22 cellular contexts compared by ENCODE assay signal in genomic region chr3:146164071-146164470, GRCh38. TPM values are rescaled to one million over a fixed set of nuclear protein-coding genes. Genes with fewer than 3 reads are reported as not detected.
DNase-seq lines count a peak whose midpoint lies in the region; ATAC-seq, FAIRE-seq and TF ChIP-seq lines count a peak whose summit lies in the region.
"Had no signal": no experiment of that assay in that cellular context is flagged by ENCODE, and none has a peak within 500 bp of the region (broad histone marks: within the 10 kb centered on the region; RNA-seq: fewer than 3 reads in every experiment).

No MANE protein-coding gene starts in this region.

- no peaks in the 10 kb centered on the region for H3K27me3 ChIP-seq in liver (ENCODE audit: control insufficient read depth in 4 of 4, insufficient read depth in 4 of 4, low read length in 3 of 4)
- no peaks in the 10 kb centered on the region; a peak in 1 of 5 replicates for H3K27me3 ChIP-seq in HepG2 (ENCODE audit: control insufficient read depth in 1 of 2, insufficient read depth in 2 of 2, low read length in 2 of 2)
- H3K27me3 ChIP-seq: BLaER1, MG63, upper lobe of right lung had no signal

- H3K4me2 ChIP-seq in HepG2 (ENCODE audit: low read depth, low read length), result no peak overlapping the region
- H3K4me2 ChIP-seq: BLaER1, neural progenitor cell had no signal

- peaks cover 62% of the 10 kb centered on the region for H3K4me1 Mint-ChIP-seq in chondrocyte (ENCODE audit: low read depth)

- no peak for TF ChIP-seq RAD21 in liver (IDR thresholded peaks at IDR 0.05)
- no peak for TF ChIP-seq RAD21 in HepG2 (CRISPR knock-in tag; IDR thresholded peaks at IDR 0.05)

- TF ChIP-seq CTCF in liver (IDR thresholded peaks at IDR 0.05; ENCODE audit: low read depth, low read length, missing input control), result no peak
- TF ChIP-seq CTCF in HepG2 (CRISPR knock-in tag; IDR thresholded peaks at IDR 0.05), result no peak
- TF ChIP-seq CTCF in chondrocyte (IDR thresholded peaks at IDR 0.05), result no peak

- H2AFZ ChIP-seq in HepG2 (ENCODE audit: low read length), result no peak overlapping the region
- H2AFZ ChIP-seq: neural progenitor cell had no signal

- BruUV-seq in HepG2 (replicated peaks; lab: Mats Ljungman, UMichigan), result no TSS peak

- intact Hi-C loops in HepG2 (cut with micrococcal nuclease; ENCODE audit: unreplicated experiment), result loop anchor here (5.0 kb wide), 1 partner anchor 37 kb away; no protein-coding TSS in a partner anchor
- intact Hi-C loops in Right ventricle myocardium inferior (cut with DNase I), result loop anchor here (5.0 kb wide), 1 partner anchor 92 kb away; no protein-coding TSS in a partner anchor

- peaks cover 2% of the 10 kb centered on the region for H3K36me3 Mint-ChIP-seq in chondrocyte (ENCODE audit: low read depth)
- H3K36me3 Mint-ChIP-seq: activated naive CD8-positive, alpha-beta T cell; brain; neural progenitor cell had no signal

- CTCF ChIA-PET in HepG2 (lab: Yijun Ruan, JAX; ENCODE audit: low intra/inter-chr PET ratio, low total read pairs), result no interaction called here

- H3K36me3 ChIP-seq in liver (ENCODE audit: control insufficient read depth in 4 of 4, insufficient read depth in 3 of 4, low read depth in 1 of 4, low read length in 3 of 4) (no peaks in the 10 kb centered on the region), HepG2 (replicated peaks in 1 of 2; ENCODE audit: control insufficient read depth in 1 of 2, insufficient read depth in 2 of 2, low read length in 2 of 2) (no peaks in the 10 kb centered on the region; a peak in 1 of 5 replicates)
- H3K36me3 ChIP-seq: BLaER1, heart left ventricle, neural progenitor cell, spleen, upper lobe of right lung had no signal

- H3K9me3 ChIP-seq in liver (ENCODE audit: control insufficient read depth in 4 of 4, low read length in 3 of 4) (no peaks in the 10 kb centered on the region), HepG2 (ENCODE audit: low read length) (no peaks in the 10 kb centered on the region)
- H3K9me3 ChIP-seq: heart left ventricle, MG63, spleen, upper lobe of right lung had no signal

- peaks cover 16% of the 10 kb centered on the region for H4K20me1 ChIP-seq in HepG2 (ENCODE audit: insufficient read depth, low read length)
- H4K20me1 ChIP-seq: BLaER1 had no signal

- H3K4me3 ChIP-seq in liver (ENCODE audit: low read depth in 1 of 3, low read length in 3 of 3), result no peak overlapping the region
- H3K4me3 ChIP-seq in HepG2 (replicated peaks in 1 of 3; ENCODE audit: insufficient read depth in 1 of 3, low read depth in 2 of 3, low read length in 3 of 3), result no peak overlapping the region
- H3K4me3 ChIP-seq: BLaER1, heart left ventricle, MG63, neural progenitor cell, spleen, upper lobe of right lung had no signal

- DNase-seq in HepG2 (ENCODE audit: low spot score) (no peak), chondrocyte (ENCODE audit: low spot score) (no peak), kidney tubule cell (ENCODE audit: low spot score) (peak; percentile 83), anterior cingulate cortex (lab: John Stamatoyannopoulos, UW) (no peak), Right ventricle myocardium inferior (ENCODE audit: missing footprints) (no peak), NCI-H1092 treated with DMSO at 0.1 percent for 48 hours (lab: John Stamatoyannopoulos, UW) (no peak)
- no peak for DNase-seq in activated T-cell treated with anti-CD3 and anti-CD28 coated beads, Interleukin-2, amount 50 U/mL, for 48 hours
- DNase-seq: activated CD4-positive, alpha-beta T cell treated with anti-CD3 and anti-CD28 coated beads for 1 hour; heart left ventricle; left ventricle myocardium superior; MG63; NCI-H1436; NCI-H524; spleen; stimulated activated CD4-positive, alpha-beta T cell treated with anti-CD3 and anti-CD28 coated beads, Interleukin-4, amount 100 ng/mL, for 24 hours; upper lobe of right lung had no signal

- POLR2A ChIA-PET in HepG2 (lab: Yijun Ruan, JAX), result no interaction called here

- peak overlapping the region; percentile 75 to 97 for H3K27ac ChIP-seq in liver (ENCODE audit: low read depth in 1 of 2, low read length in 2 of 2)
- H3K27ac ChIP-seq in HepG2 (ENCODE audit: extremely low read length, insufficient read depth, low read length), result no peak overlapping the region
- H3K27ac ChIP-seq: BLaER1, neural progenitor cell, spleen, upper lobe of right lung had no signal

- H3K27me3 Mint-ChIP-seq in chondrocyte (ENCODE audit: low read depth), result no peaks in the 10 kb centered on the region

- H3K4me3 Mint-ChIP-seq in chondrocyte (ENCODE audit: unreplicated experiment), result no peak overlapping the region
- H3K4me3 Mint-ChIP-seq: activated naive CD8-positive, alpha-beta T cell; stimulated activated naive CD8-positive, alpha-beta T cell treated with anti-CD3 and anti-CD28 coated beads, Interleukin-15, Interleukin-2, amounts not matched to agents 100 ng/mL and 50 ng/mL, for 24 hours had no signal

- TF ChIP-seq EP300 in HepG2 (IDR thresholded peaks at IDR 0.05; ENCODE audit: low read depth in 2 of 2, low read length in 2 of 2) (no peak), HepG2 (CRISPR knock-in tag; IDR thresholded peaks at IDR 0.05; ENCODE audit: borderline replicate concordance) (no peak)

- no peak overlapping the region for H3K9ac ChIP-seq in liver (ENCODE audit: low read depth in 1 of 2, low read length in 2 of 2)
- no peak overlapping the region for H3K9ac ChIP-seq in HepG2 (ENCODE audit: insufficient read depth, low read depth, low read length)
- H3K9ac ChIP-seq: BLaER1, neural progenitor cell had no signal

- in situ Hi-C loops in HepG2 (cut with HindIII; ENCODE audit: extremely low pct_ligation_motif_present, low pct_unique_long_range_greater_than_20kb), result loop anchor here (10.0 kb wide), 1 partner anchor 99 kb away; no protein-coding TSS in a partner anchor

- H3K4me1 ChIP-seq in liver (ENCODE audit: control insufficient read depth in 4 of 4, insufficient read depth in 4 of 4, low read length in 3 of 4) (peaks cover 3 to 50% (median 11%) of the 10 kb centered on the region in 4 donors), HepG2 (ENCODE audit: insufficient read depth, low read length) (peaks cover 54% of the 10 kb centered on the region)
- H3K4me1 ChIP-seq: BLaER1 had no signal

- H3K79me2 ChIP-seq in HepG2 (ENCODE audit: insufficient read depth, low read length), result peaks cover 24% of the 10 kb centered on the region

- no peak for FAIRE-seq in HepG2 (lab: Jason Lieb, UNC)

- no peak for ATAC-seq in HepG2
- ATAC-seq in Right ventricle myocardium inferior, result no peak
- ATAC-seq: heart left ventricle, left ventricle myocardium superior, upper lobe of right lung had no signal

- TF ChIP-seq POLR2A in HepG2 (IDR thresholded peaks at IDR 0.05; ENCODE audit: insufficient read depth in 1 of 2, low read depth in 2 of 2, low read length in 2 of 2), result no peak

- peaks cover 4% of the 10 kb centered on the region for H3K9me3 Mint-ChIP-seq in chondrocyte (ENCODE audit: low read depth)
- H3K9me3 Mint-ChIP-seq: neural progenitor cell had no signal

- H3K27ac Mint-ChIP-seq in chondrocyte (ENCODE audit: unreplicated experiment), result peak overlapping the region; percentile 96
- H3K27ac Mint-ChIP-seq: activated naive CD8-positive, alpha-beta T cell; neural progenitor cell; stimulated activated naive CD8-positive, alpha-beta T cell treated with anti-CD3 and anti-CD28 coated beads, Interleukin-15, Interleukin-2, amounts not matched to agents 100 ng/mL and 50 ng/mL, for 24 hours had no signal

TF ChIP-seq in liver, 16 proteins besides CTCF, POLR2A, EP300 and RAD21 (continues in another document):
- TF ChIP-seq RXRA (IDR thresholded peaks at IDR 0.05) (no peak), MAX (IDR thresholded peaks at IDR 0.05) (no peak), YY1 (IDR thresholded peaks at IDR 0.05) (no peak), FOXA1 (IDR thresholded peaks at IDR 0.05) (no peak), FOXA2 (IDR thresholded peaks at IDR 0.05) (no peak)

TF ChIP-seq in HepG2, 621 proteins besides CTCF, POLR2A, EP300 and RAD21 (continues in another document):
- TF ChIP-seq ZNF740 (CRISPR knock-in tag; IDR thresholded peaks at IDR 0.05), result no peak

RNA-seq across cellular contexts. Expression of gene PLOD2, which starts 3.1 kb away (rescaled TPM):
- total RNA-seq in liver (10 to 100 TPM; 27.2 to 57.0 TPM), HepG2 (2016; rRNA removed; fragmentation: Illumina TruSeq; extraction: Trizol) (65.4 and 107 TPM in 2 replicates), chondrocyte (208 to 249 TPM (median 212 TPM) in 3 replicates), Right ventricle myocardium inferior (19.7 TPM)
- polyA plus RNA-seq in liver (10 to 100 TPM; 18.6 to 21.4 TPM), HepG2 (2011; rRNA removed) (117 and 161 TPM in 2 replicates)
- total RNA-seq in HepG2 (2016; cell fraction: cytosol; rRNA removed; fragmentation: Illumina TruSeq; extraction: Trizol; ENCODE audit: low read depth), result 55.1 and 56.4 TPM in 2 replicates
- 58.2 and 109 TPM in 2 replicates for total RNA-seq in HepG2 (2016; cell fraction: insoluble cytoplasmic fraction; rRNA removed; fragmentation: Illumina TruSeq; extraction: Trizol)
- total RNA-seq in HepG2 (2016; cell fraction: membrane; rRNA removed; fragmentation: Illumina TruSeq; extraction: Trizol), result 31.2 and 40.2 TPM in 2 replicates
- 140 and 154 TPM in 2 replicates for total RNA-seq in HepG2 (2016; cell fraction: nucleus; rRNA removed; fragmentation: Illumina TruSeq; extraction: Trizol)
- polyA plus RNA-seq in HepG2 (2011; cell fraction: cytosol; rRNA removed), result 48.7 and 83.1 TPM in 2 replicates
- polyA plus RNA-seq in HepG2 (2011; cell fraction: nucleus; rRNA removed), result 63.2 and 66.3 TPM in 2 replicates
- 380 and 471 TPM in 2 replicates for polyA plus RNA-seq in HepG2 (2012)
- 4.4 and 5.3 TPM in 2 replicates for polyA plus RNA-seq in HepG2 (2016; cell fraction: cytosol; fragmentation: Illumina TruSeq; extraction: Trizol; ENCODE audit: low read depth)
- 50.2 and 53.0 TPM in 2 replicates for polyA plus RNA-seq in HepG2 (2016; cell fraction: insoluble cytoplasmic fraction; fragmentation: Illumina TruSeq; extraction: Trizol; ENCODE audit: low read depth)
- 12.8 and 17.0 TPM in 2 replicates for polyA plus RNA-seq in HepG2 (2016; cell fraction: membrane; fragmentation: Illumina TruSeq; extraction: Trizol; ENCODE audit: low read depth)
- 140 and 144 TPM in 2 replicates for polyA plus RNA-seq in HepG2 (2016; cell fraction: nucleus; fragmentation: Illumina TruSeq; extraction: Trizol; ENCODE audit: insufficient read depth, low read depth)
- 4.7 and 59.2 TPM in 2 replicates for polyA minus RNA-seq in HepG2 (2011; rRNA and poly(A)+ RNA removed; ENCODE audit: low replicate concordance)
- 147 and 173 TPM in 2 replicates for polyA minus RNA-seq in HepG2 (2011; cell fraction: cytosol; rRNA and poly(A)+ RNA removed)
- 370 and 469 TPM in 2 replicates for polyA minus RNA-seq in HepG2 (2011; cell fraction: nucleus; rRNA and poly(A)+ RNA removed)
